16 cellular contexts compared by ENCODE assay signal in the genomic region with DNA sequence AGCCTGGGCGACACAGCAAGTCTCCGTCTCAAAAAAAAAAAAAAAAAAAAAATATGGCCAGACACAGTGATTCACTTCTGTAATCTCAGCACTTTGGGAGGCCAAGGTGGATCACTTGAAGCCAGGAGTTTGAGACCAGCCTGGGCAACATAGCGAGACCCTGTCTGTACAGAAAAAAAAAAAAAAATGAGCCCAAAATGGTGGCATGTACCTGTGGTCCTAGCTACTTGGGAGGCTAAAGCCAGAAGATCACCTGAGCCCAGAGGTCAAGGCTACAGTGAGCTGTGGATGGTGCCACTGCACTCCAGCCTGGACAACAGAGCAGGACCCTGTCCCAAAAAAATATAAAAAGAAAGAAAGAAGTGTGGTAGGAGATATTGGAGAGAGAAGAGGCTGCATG. TPM values are rescaled to one million over a fixed set of nuclear protein-coding genes. Genes with fewer than 3 reads are reported as not detected.
DNase-seq lines count a peak whose midpoint lies in the region; ATAC-seq and TF ChIP-seq lines count a peak whose summit lies in the region.
"Had no signal": no experiment of that assay in that cellular context is flagged by ENCODE, and none has a peak within 500 bp of the region (broad histone marks: within the 10 kb centered on the region; RNA-seq: fewer than 3 reads in every experiment).

No MANE protein-coding gene starts in this region.

- H3K36me3 Mint-ChIP-seq in CD4-positive, alpha-beta T cell (ENCODE audit: low read depth), result no peaks in the 10 kb centered on the region
- H3K36me3 Mint-ChIP-seq in activated B cell treated with CpG ODN at 0.5 μM for 24 hours (ENCODE audit: low read depth), result peaks cover 5% of the 10 kb centered on the region

- no peak for TF ChIP-seq CTCF in CD4-positive, alpha-beta T cell (IDR thresholded peaks at IDR 0.05)
- no peak for TF ChIP-seq CTCF in HEK293 (tag by site-specific recombination; IDR thresholded peaks at IDR 0.05)
- no peak for TF ChIP-seq CTCF in activated B cell treated with CpG ODN at 0.5 μM for 24 hours (IDR thresholded peaks at IDR 0.05)
- TF ChIP-seq CTCF in gastroesophageal sphincter (IDR thresholded peaks at IDR 0.05), result no peak

- POLR2A ChIA-PET in CD4-positive, alpha-beta T cell (lab: Charles Lee), result interaction anchor here (0.7 to 6.2 kb wide), 10 partner anchors 9 to 771 kb away, joined by 3 to 76 read pairs (median 6); partner anchors contain the start of genes HECTD3, MUTYH, PRDX1 and RNU5D-1
- POLR2A ChIA-PET in HEK293 (lab: Yijun Ruan, JAX) (interaction anchor here (0.9 to 3.5 kb wide), 5 partner anchors 29 to 696 kb away, joined by 3 to 32 read pairs (median 5); partner anchors contain the start of genes MUTYH, PRDX1 and TOE1), activated B cell treated with CpG ODN at 0.5 μM for 24 hours (lab: Charles Lee) (interaction anchor here (0.6 to 5.0 kb wide), 18 partner anchors 9 to 771 kb away, joined by 3 to 77 read pairs (median 14); partner anchors contain the start of genes MUTYH, PRDX1, TOE1 and UROD)

- no peak for DNase-seq in CD4-positive, alpha-beta T cell
- DNase-seq in activated B cell treated with CpG ODN at 0.5 μM for 24 hours, result no peak
- DNase-seq in stimulated activated CD4-positive, alpha-beta T cell treated with anti-CD3 and anti-CD28 coated beads, Interleukin-1b, Interleukin-23, amount 100 ng/mL, for 48 hours, result no peak
- DNase-seq in NCI-H2196 (lab: John Stamatoyannopoulos, UW; ENCODE audit: unreplicated experiment), result no peak
- DNase-seq in activated gamma-delta T cell (lab: John Stamatoyannopoulos, UW), result no peak
- DNase-seq: NCI-H446 treated with DMSO at 0.1 percent for 48 hours, Right ventricle myocardium superior had no signal

- peaks cover 5% of the 10 kb centered on the region for H3K4me1 Mint-ChIP-seq in CD4-positive, alpha-beta T cell (ENCODE audit: low read depth)
- H3K4me1 Mint-ChIP-seq in activated B cell treated with CpG ODN at 0.5 μM for 24 hours, result peaks cover 12% of the 10 kb centered on the region

- H3K36me3 ChIP-seq in HEK293 (ENCODE audit: control insufficient read depth in 2 of 2, insufficient read depth in 1 of 2, low read length in 2 of 2), result peaks cover 0 to 27% of the 10 kb centered on the region in 2 experiments; a peak in 1 of 3 replicates
- H3K36me3 ChIP-seq in skeletal muscle tissue (ENCODE audit: control insufficient read depth in 3 of 3, insufficient read depth in 3 of 3, low read length in 3 of 3), result no peaks in the 10 kb centered on the region
- no peaks in the 10 kb centered on the region for H3K36me3 ChIP-seq in gastroesophageal sphincter
- H3K36me3 ChIP-seq: MG63, SJSA1 had no signal

- no peaks in the 10 kb centered on the region for H3K27me3 ChIP-seq in CD4-positive, alpha-beta T cell (ENCODE audit: control insufficient read depth, insufficient read depth, low read length)
- H3K27me3 ChIP-seq in skeletal muscle tissue (ENCODE audit: control insufficient read depth in 3 of 3, insufficient read depth in 3 of 3, low read length in 3 of 3) (no peaks in the 10 kb centered on the region), gastroesophageal sphincter (no peaks in the 10 kb centered on the region)
- H3K27me3 ChIP-seq: SJSA1 had no signal

- no peaks in the 10 kb centered on the region for H3K9me3 Mint-ChIP-seq in CD4-positive, alpha-beta T cell
- no peaks in the 10 kb centered on the region for H3K9me3 Mint-ChIP-seq in activated B cell treated with CpG ODN at 0.5 μM for 24 hours
- H3K9me3 Mint-ChIP-seq: HFFc6 had no signal

- WGBS in gastroesophageal sphincter (ENCODE audit: low coverage in 1 of 2), 2 donors, result 92% methylated on average over 2 of the region's 3 CpGs; no CpG with 5 or more reads in 1 of the 2 donors

- CTCF ChIA-PET in CD4-positive, alpha-beta T cell (lab: Charles Lee), result interaction anchor here (0.7 to 3.3 kb wide), 15 partner anchors 20 to 771 kb away, joined by 3 to 20 read pairs (median 4); partner anchors contain the start of genes HECTD3, MUTYH, TOE1 and UROD
- CTCF ChIA-PET in HEK293 (lab: Yijun Ruan, JAX), result interaction anchor here (0.6 to 6.3 kb wide), 33 partner anchors 9 to 771 kb away, joined by 3 to 157 read pairs (median 5); partner anchors contain the start of genes HECTD3, MUTYH, TOE1 and UROD
- CTCF ChIA-PET in activated B cell treated with CpG ODN at 0.5 μM for 24 hours (lab: Charles Lee), result interaction anchor here (0.7 to 9.3 kb wide), 31 partner anchors 13 to 764 kb away, joined by 3 to 326 read pairs (median 4); partner anchors contain the start of genes HECTD3, MUTYH, NASP and PLK3

- H3K27ac Mint-ChIP-seq in CD4-positive, alpha-beta T cell, result no peak overlapping the region
- H3K27ac Mint-ChIP-seq in activated B cell treated with CpG ODN at 0.5 μM for 24 hours, result peak overlapping the region; percentile 42
- H3K27ac Mint-ChIP-seq: GM23338, H9, HFFc6 had no signal

- H3K4me1 ChIP-seq in HEK293 (ENCODE audit: control insufficient read depth, insufficient read depth, low read length), result no peaks in the 10 kb centered on the region
- H3K4me1 ChIP-seq in skeletal muscle tissue (ENCODE audit: control insufficient read depth in 3 of 3, insufficient read depth in 3 of 3, low read length in 3 of 3), result peaks cover 9 to 33% (median 10%) of the 10 kb centered on the region in 3 donors
- peaks cover 0 to 29% (median 8%) of the 10 kb centered on the region in 3 donors for H3K4me1 ChIP-seq in gastroesophageal sphincter

- no peak for TF ChIP-seq EP300 in gastroesophageal sphincter (IDR thresholded peaks at IDR 0.05)

- ATAC-seq in CD4-positive, alpha-beta T cell (ENCODE audit: poor library complexity), result no peak
- ATAC-seq in activated B cell treated with CpG ODN at 0.5 μM for 24 hours (ENCODE audit: low read depth) (no peak), gastroesophageal sphincter (no peak)
- ATAC-seq: GM23338 had no signal

- intact Hi-C loops in CD4-positive, alpha-beta T cell (cut with DNase I, micrococcal nuclease), result loop anchor here (1.0 to 10.0 kb wide), 9 partner anchors 132 to 860 kb away; partner anchors contain the start of genes RNU5D-1 (in 2 of the 2), MUTYH (in 1 of the 2), RPS8 (in 1 of the 2) and TOE1 (in 1 of the 2)
- intact Hi-C loops in activated B cell treated with CpG ODN at 0.5 μM for 24 hours (cut with micrococcal nuclease), result loop anchor here (1.0 to 5.0 kb wide), 4 partner anchors 132 to 770 kb away; no protein-coding TSS in a partner anchor

- H3K27me3 Mint-ChIP-seq in CD4-positive, alpha-beta T cell, result no peaks in the 10 kb centered on the region
- H3K27me3 Mint-ChIP-seq in activated B cell treated with CpG ODN at 0.5 μM for 24 hours, result no peaks in the 10 kb centered on the region

- H3K9ac ChIP-seq in skeletal muscle tissue (ENCODE audit: low read depth in 1 of 3, low read length in 3 of 3), result peak overlapping the region in 1 of 3 donors; percentile 38

- TF ChIP-seq POLR2A in gastroesophageal sphincter (IDR thresholded peaks at IDR 0.05), result no peak

- H3K4me3 Mint-ChIP-seq in CD4-positive, alpha-beta T cell, result peak overlapping the region; percentile 42
- H3K4me3 Mint-ChIP-seq in activated B cell treated with CpG ODN at 0.5 μM for 24 hours, result no peak overlapping the region
- H3K4me3 Mint-ChIP-seq: GM23338, HFFc6 had no signal

- no peak overlapping the region for H3K27ac ChIP-seq in CD4-positive, alpha-beta T cell (ENCODE audit: low read depth, low read length)
- H3K27ac ChIP-seq in HEK293 (ENCODE audit: extremely low read depth, low read depth, low read length), result no peak overlapping the region
- H3K27ac ChIP-seq in skeletal muscle tissue (ENCODE audit: low read depth, low read length), result peak overlapping the region; percentile 19
- H3K27ac ChIP-seq in gastroesophageal sphincter, result no peak overlapping the region
- H3K27ac ChIP-seq: PC-9, SJSA1 had no signal

- no peak overlapping the region for H3K4me3 ChIP-seq in HEK293 (ENCODE audit: low read depth, low read length)
- H3K4me3 ChIP-seq in skeletal muscle tissue (ENCODE audit: low read length in 3 of 3), result no peak overlapping the region
- no peak overlapping the region for H3K4me3 ChIP-seq in gastroesophageal sphincter
- H3K4me3 ChIP-seq: GM23338, MG63, PC-9, SJSA1 had no signal

- no peaks in the 10 kb centered on the region for H3K9me3 ChIP-seq in CD4-positive, alpha-beta T cell (ENCODE audit: control insufficient read depth, low read length)
- H3K9me3 ChIP-seq in HEK293 (ENCODE audit: control insufficient read depth, insufficient read depth, low read depth, low read length) (no peaks in the 10 kb centered on the region), skeletal muscle tissue (ENCODE audit: control insufficient read depth in 3 of 3, low read length in 3 of 3) (no peaks in the 10 kb centered on the region), gastroesophageal sphincter (no peaks in the 10 kb centered on the region)
- H3K9me3 ChIP-seq: MG63, SJSA1 had no signal

TF ChIP-seq in HEK293, 187 proteins besides CTCF, POLR2A, EP300 and RAD21 (continues in another document):
- TF ChIP-seq ZNF121 (tag by site-specific recombination; IDR thresholded peaks at IDR 0.05) (peak; percentile 81), ZNF362 (tag by site-specific recombination; IDR thresholded peaks at IDR 0.05) (peak; percentile 73; the same call in 1 of the 2 replicates)

RNA-seq across cellular contexts. Expression of gene TESK2, which starts 1.7 kb away (rescaled TPM):
- total RNA-seq in CD4-positive, alpha-beta T cell, result 1 to 10 TPM; 2.8 to 3.4 TPM
- total RNA-seq in activated B cell treated with CpG ODN at 0.5 μM for 24 hours, result 11.7 and 12.2 TPM in 2 replicates
- 2.6 TPM for total RNA-seq in skeletal muscle tissue
- 1 to 10 TPM; 3.9 to 8.6 (median 4.8) TPM for total RNA-seq in gastroesophageal sphincter

RNA-seq across cellular contexts. Expression of gene CCDC163, which starts 7.2 kb away (rescaled TPM):
- under 1 TPM; 0.42 to 0.58 TPM for total RNA-seq in CD4-positive, alpha-beta T cell
- total RNA-seq in activated B cell treated with CpG ODN at 0.5 μM for 24 hours, result 1.1 TPM in 2 replicates
- not detected for total RNA-seq in skeletal muscle tissue
- 1 to 10 TPM in 1 of 4 donors, under 1 TPM in 2, not detected in 1; 0.27 to 1.7 (median 0.89) TPM for total RNA-seq in gastroesophageal sphincter

RNA-seq across cellular contexts. Expression of gene MMACHC, which starts 7.4 kb away (rescaled TPM):
- total RNA-seq in CD4-positive, alpha-beta T cell, result under 1 TPM; 0.27 to 0.81 TPM
- total RNA-seq in activated B cell treated with CpG ODN at 0.5 μM for 24 hours (3.6 and 5.1 TPM in 2 replicates), skeletal muscle tissue (2.1 TPM), gastroesophageal sphincter (1 to 10 TPM; 1.2 to 5.1 (median 1.7) TPM)

RNA-seq across cellular contexts. Expression of gene PRDX1, which starts 29.0 kb away (rescaled TPM):
- 10 to 100 TPM; 18.1 to 24.1 TPM for total RNA-seq in CD4-positive, alpha-beta T cell
- total RNA-seq in activated B cell treated with CpG ODN at 0.5 μM for 24 hours (351 and 413 TPM in 2 replicates), skeletal muscle tissue (213 TPM), gastroesophageal sphincter (100 to 1,000 TPM; 305 to 575 (median 359) TPM)

RNA-seq across cellular contexts. Expression of gene AKR1A1, which starts 57.9 kb away (rescaled TPM):
- total RNA-seq in CD4-positive, alpha-beta T cell, result 10 to 100 TPM; 25.3 to 31.0 TPM
- total RNA-seq in activated B cell treated with CpG ODN at 0.5 μM for 24 hours (215 and 218 TPM in 2 replicates), skeletal muscle tissue (93.9 TPM), gastroesophageal sphincter (10 to 100 TPM; 43.0 to 56.9 (median 46.5) TPM)
